In the genomic region with DNA sequence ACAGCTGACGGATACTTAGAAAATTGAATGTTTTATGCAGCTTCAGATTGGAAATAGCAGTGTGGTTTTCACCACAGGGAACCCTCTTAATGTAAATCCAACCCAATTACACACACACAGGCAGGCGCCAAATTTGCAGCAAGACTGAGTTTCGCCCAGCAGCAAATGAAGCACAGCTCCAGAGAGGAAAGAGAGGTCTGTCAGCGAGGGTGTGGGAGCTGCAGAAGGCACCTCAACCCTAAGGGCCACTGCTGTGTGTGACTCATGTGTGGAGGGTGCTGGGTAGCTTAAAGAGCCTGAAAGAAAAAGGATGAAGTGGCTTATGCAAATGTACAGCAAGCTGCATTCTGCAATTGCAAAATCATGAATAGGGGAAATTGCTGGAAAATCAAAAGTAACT, we compare ENCODE assay signal across 13 cellular contexts.
DNase-seq lines count a peak whose midpoint lies in the region; ATAC-seq and TF ChIP-seq lines count a peak whose summit lies in the region.
"Had no signal": no experiment of that assay in that cellular context is flagged by ENCODE, and none has a peak within 500 bp of the region (broad histone marks: within the 10 kb centered on the region; RNA-seq: fewer than 3 reads in every experiment).

No MANE protein-coding gene starts in this region.

- H4K20me1 ChIP-seq in GM23248 (ENCODE audit: insufficient read depth) = no peaks in the 10 kb centered on the region

- H3K36me3 ChIP-seq in GM23248 (ENCODE audit: low read depth) (no peaks in the 10 kb centered on the region), left lung (no peaks in the 10 kb centered on the region)
- H3K36me3 ChIP-seq: BE2C had no signal

- H3K4me3 Mint-ChIP-seq in activated T-cell treated with anti-CD3 and anti-CD28 coated beads, Interleukin-2, amount 50 U/mL, for 72 hours = no peak overlapping the region
- H3K4me3 Mint-ChIP-seq: activated CD4-positive, alpha-beta T cell treated with anti-CD3 and anti-CD28 coated beads for 36 hours; stimulated activated naive CD8-positive, alpha-beta T cell treated with anti-CD3 and anti-CD28 coated beads, Interleukin-15, amount 100 ng/mL, for 72 hours; T-helper 1 cell treated with Interleukin-12 subunit alpha and Interleukin-12 subunit beta and Interleukin-4 antibody, amounts not matched to agents 30 μg/mL and 1 μg/mL, for 36 hours had no signal

- H3F3A ChIP-seq in GM23248 (ENCODE audit: insufficient read depth) = no peaks in the 10 kb centered on the region

- peak; percentile 85 for ATAC-seq in left lung
- ATAC-seq in HG03521 (IDR thresholded peaks at IDR 0.05; ENCODE audit: unreplicated experiment) = no peak
- no peak for ATAC-seq in HG02798 (IDR thresholded peaks at IDR 0.05; ENCODE audit: poor library complexity, unreplicated experiment)
- ATAC-seq in activated T-cell treated with anti-CD3 and anti-CD28 coated beads, Interleukin-2, amount 50 U/mL, for 72 hours (replicated peaks in 1 of 2) = no peak
- ATAC-seq: activated CD4-positive, alpha-beta T cell treated with anti-CD3 and anti-CD28 coated beads for 36 hours; stimulated activated naive CD8-positive, alpha-beta T cell treated with anti-CD3 and anti-CD28 coated beads, Interleukin-15, amount 100 ng/mL, for 72 hours had no signal

- H3K4me3 ChIP-seq in GM23248 = no peak overlapping the region
- H3K4me3 ChIP-seq in left lung = no peak overlapping the region

- H3K36me3 Mint-ChIP-seq in activated T-cell treated with anti-CD3 and anti-CD28 coated beads, Interleukin-2, amount 50 U/mL, for 72 hours (ENCODE audit: insufficient read depth in 2 of 2) = no peaks in the 10 kb centered on the region

- peaks cover 1 to 5% of the 10 kb centered on the region in 2 donors for H3K9me3 Mint-ChIP-seq in activated T-cell treated with anti-CD3 and anti-CD28 coated beads, Interleukin-2, amount 50 U/mL, for 72 hours
- H3K9me3 Mint-ChIP-seq: stimulated activated naive CD8-positive, alpha-beta T cell treated with anti-CD3 and anti-CD28 coated beads, Interleukin-15, amount 100 ng/mL, for 72 hours; T-helper 1 cell treated with Interleukin-12 subunit alpha and Interleukin-12 subunit beta and Interleukin-4 antibody, amounts not matched to agents 30 μg/mL and 1 μg/mL, for 36 hours had no signal

- H3K4me1 Mint-ChIP-seq in activated T-cell treated with anti-CD3 and anti-CD28 coated beads, Interleukin-2, amount 50 U/mL, for 72 hours (ENCODE audit: low read depth) = no peaks in the 10 kb centered on the region
- H3K4me1 Mint-ChIP-seq: activated CD4-positive, alpha-beta T cell treated with anti-CD3 and anti-CD28 coated beads for 36 hours; stimulated activated naive CD8-positive, alpha-beta T cell treated with anti-CD3 and anti-CD28 coated beads, Interleukin-15, amount 100 ng/mL, for 72 hours had no signal

- H3K9me3 ChIP-seq in GM23248 (ENCODE audit: low read depth) (no peaks in the 10 kb centered on the region), left lung (no peaks in the 10 kb centered on the region)
- H3K9me3 ChIP-seq: BE2C had no signal

- no peaks in the 10 kb centered on the region for H3K79me2 ChIP-seq in GM23248 (ENCODE audit: insufficient read depth)

- 70 to 74% methylated on average over 4 of the region's 4 CpGs for WGBS in GM23248 (ENCODE audit: low coverage in 1 of 2, low lambda C conversion rate in 2 of 2, missing lambda C conversion rate in 2 of 2), 2 experiments

- TF ChIP-seq CTCF in left lung (IDR thresholded peaks at IDR 0.05) = no peak

- no peak overlapping the region for H3K4me2 ChIP-seq in GM23248 (ENCODE audit: unreplicated experiment)

- no peak overlapping the region for H3K9ac ChIP-seq in GM23248

- no peak overlapping the region for H2AFZ ChIP-seq in GM23248

- H3K27ac ChIP-seq in GM23248 = no peak overlapping the region
- H3K27ac ChIP-seq in left lung = peak overlapping the region in 1 of 2 donors; percentile 57

- intact Hi-C loops in left lung (cut with DNase I) = no loop called here

- H3K27ac Mint-ChIP-seq in activated T-cell treated with anti-CD3 and anti-CD28 coated beads, Interleukin-2, amount 50 U/mL, for 72 hours = no peak overlapping the region
- H3K27ac Mint-ChIP-seq: activated CD4-positive, alpha-beta T cell treated with anti-CD3 and anti-CD28 coated beads for 36 hours; stimulated activated naive CD8-positive, alpha-beta T cell treated with anti-CD3 and anti-CD28 coated beads, Interleukin-15, amount 100 ng/mL, for 72 hours; T-helper 1 cell treated with Interleukin-12 subunit alpha and Interleukin-12 subunit beta and Interleukin-4 antibody, amounts not matched to agents 30 μg/mL and 1 μg/mL, for 36 hours had no signal

- H3K27me3 ChIP-seq in GM23248 (replicated peaks; ENCODE audit: insufficient read depth) (no peaks in the 10 kb centered on the region; the same call in 1 of the 2 replicates), left lung (no peaks in the 10 kb centered on the region)
- H3K27me3 ChIP-seq: BE2C had no signal

- no peaks in the 10 kb centered on the region for H3K27me3 Mint-ChIP-seq in activated T-cell treated with anti-CD3 and anti-CD28 coated beads, Interleukin-2, amount 50 U/mL, for 72 hours (ENCODE audit: low read depth)
- H3K27me3 Mint-ChIP-seq: stimulated activated naive CD8-positive, alpha-beta T cell treated with anti-CD3 and anti-CD28 coated beads, Interleukin-15, amount 100 ng/mL, for 72 hours had no signal

- in situ Hi-C loops in GM23248 (cut with MboI) = no loop called here

- no peaks in the 10 kb centered on the region for H3K9me2 ChIP-seq in GM23248 (ENCODE audit: insufficient read depth)

- H3K4me1 ChIP-seq in GM23248 (ENCODE audit: insufficient read depth) = no peaks in the 10 kb centered on the region
- peaks cover 0 to 39% of the 10 kb centered on the region in 2 donors for H3K4me1 ChIP-seq in left lung
- H3K4me1 ChIP-seq: BE2C had no signal

- peak; percentile 17 for DNase-seq in GM23248
- peak; percentile 75 for DNase-seq in NCI-H1417 treated with DMSO at 0.1 percent for 48 hours (lab: John Stamatoyannopoulos, UW)
- peak; percentile 76 for DNase-seq in SIG-M5 treated with dmso at 0.1 percent for 504 hours (lab: John Stamatoyannopoulos, UW; ENCODE audit: unreplicated experiment)
- peak in 1 of 2 donors; percentile 67 for DNase-seq in left lung
- no peak for DNase-seq in NCI-H146 (lab: John Stamatoyannopoulos, UW)
- DNase-seq in activated T-cell treated with anti-CD3 and anti-CD28 coated beads, Interleukin-2, amount 50 U/mL, for 72 hours = no peak
- DNase-seq: activated CD4-positive, alpha-beta T cell treated with anti-CD3 and anti-CD28 coated beads for 36 hours; amniotic stem cell; BE2C; stimulated activated naive CD8-positive, alpha-beta T cell treated with anti-CD3 and anti-CD28 coated beads, Interleukin-15, amount 100 ng/mL, for 72 hours had no signal

Comparison
In these comparisons a context has a peak if more than half of its experiments do, and no peak if none do; other contexts are left out.
1. DNase-seq: peak in GM23248 (single experiment), NCI-H1417 treated with DMSO at 0.1 percent for 48 hours (single experiment) and SIG-M5 treated with dmso at 0.1 percent for 504 hours (single experiment); none in NCI-H146 (single experiment) and activated T-cell treated with anti-CD3 and anti-CD28 coated beads, Interleukin-2, amount 50 U/mL, for 72 hours (0 of 2).